1 cellular context compared by ENCODE assay signal in the genomic region with DNA sequence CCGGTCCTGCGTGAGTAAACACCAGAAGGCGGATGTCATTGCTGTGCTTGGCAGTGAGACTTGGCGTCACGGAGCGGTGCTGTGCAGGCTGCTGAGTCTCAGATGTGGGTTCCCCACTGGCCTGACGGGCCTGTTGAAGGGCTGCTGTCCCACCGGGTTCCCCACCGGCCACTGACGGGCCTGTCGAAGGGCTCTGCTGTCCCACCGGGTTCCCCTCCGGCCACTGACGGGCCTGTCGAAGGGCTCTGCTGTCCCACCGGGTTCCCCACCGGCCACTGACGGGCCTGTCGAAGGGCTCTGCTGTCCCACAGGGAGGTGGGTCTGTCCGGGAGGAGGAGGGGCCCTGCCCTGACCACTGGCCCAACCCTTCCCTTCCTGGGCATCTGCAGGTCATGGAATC.
TF ChIP-seq lines count a peak whose summit lies in the region.

No MANE protein-coding gene starts in this region.

TF ChIP-seq in IMR-90, 13 proteins besides CTCF, POLR2A, EP300 and RAD21:
- no peak for TF ChIP-seq RCOR1 (IDR thresholded peaks at IDR 0.05; ENCODE audit: insufficient replicate concordance, low read length)
- no peak for TF ChIP-seq MXI1 (IDR thresholded peaks at IDR 0.05; ENCODE audit: borderline replicate concordance, low read depth, low read length)
- TF ChIP-seq BHLHE40 (IDR thresholded peaks at IDR 0.05; ENCODE audit: low read depth, low read length): no peak
- TF ChIP-seq FOS (IDR thresholded peaks at IDR 0.05; ENCODE audit: low read depth, low read length): no peak
- TF ChIP-seq CEBPB (IDR thresholded peaks at IDR 0.05; ENCODE audit: low read depth, low read length): no peak
- TF ChIP-seq CHD1 (IDR thresholded peaks at IDR 0.05; ENCODE audit: low read depth, low read length): no peak
- TF ChIP-seq NFE2L2 (IDR thresholded peaks at IDR 0.05; ENCODE audit: low read depth, low read length): no peak
- TF ChIP-seq, protein P1, sequence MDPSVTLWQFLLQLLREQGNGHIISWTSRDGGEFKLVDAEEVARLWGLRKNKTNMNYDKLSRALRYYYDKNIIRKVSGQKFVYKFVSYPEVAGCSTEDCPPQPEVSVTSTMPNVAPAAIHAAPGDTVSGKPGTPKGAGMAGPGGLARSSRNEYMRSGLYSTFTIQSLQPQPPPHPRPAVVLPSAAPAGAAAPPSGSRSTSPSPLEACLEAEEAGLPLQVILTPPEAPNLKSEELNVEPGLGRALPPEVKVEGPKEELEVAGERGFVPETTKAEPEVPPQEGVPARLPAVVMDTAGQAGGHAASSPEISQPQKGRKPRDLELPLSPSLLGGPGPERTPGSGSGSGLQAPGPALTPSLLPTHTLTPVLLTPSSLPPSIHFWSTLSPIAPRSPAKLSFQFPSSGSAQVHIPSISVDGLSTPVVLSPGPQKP (IDR thresholded peaks at IDR 0.05; ENCODE audit: borderline replicate concordance, low read depth, low read length): no peak
- TF ChIP-seq, protein P2, sequence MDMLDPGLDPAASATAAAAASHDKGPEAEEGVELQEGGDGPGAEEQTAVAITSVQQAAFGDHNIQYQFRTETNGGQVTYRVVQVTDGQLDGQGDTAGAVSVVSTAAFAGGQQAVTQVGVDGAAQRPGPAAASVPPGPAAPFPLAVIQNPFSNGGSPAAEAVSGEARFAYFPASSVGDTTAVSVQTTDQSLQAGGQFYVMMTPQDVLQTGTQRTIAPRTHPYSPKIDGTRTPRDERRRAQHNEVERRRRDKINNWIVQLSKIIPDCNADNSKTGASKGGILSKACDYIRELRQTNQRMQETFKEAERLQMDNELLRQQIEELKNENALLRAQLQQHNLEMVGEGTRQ (IDR thresholded peaks at IDR 0.05; ENCODE audit: low read depth, low read length): no peak
- no peak for TF ChIP-seq MAZ (IDR thresholded peaks at IDR 0.05; ENCODE audit: borderline replicate concordance, low read depth, low read length)
- no peak for TF ChIP-seq MAFK (IDR thresholded peaks at IDR 0.05; ENCODE audit: low read depth, low read length)
